ENCODE assay signal across 8 cellular contexts in the genomic region with DNA sequence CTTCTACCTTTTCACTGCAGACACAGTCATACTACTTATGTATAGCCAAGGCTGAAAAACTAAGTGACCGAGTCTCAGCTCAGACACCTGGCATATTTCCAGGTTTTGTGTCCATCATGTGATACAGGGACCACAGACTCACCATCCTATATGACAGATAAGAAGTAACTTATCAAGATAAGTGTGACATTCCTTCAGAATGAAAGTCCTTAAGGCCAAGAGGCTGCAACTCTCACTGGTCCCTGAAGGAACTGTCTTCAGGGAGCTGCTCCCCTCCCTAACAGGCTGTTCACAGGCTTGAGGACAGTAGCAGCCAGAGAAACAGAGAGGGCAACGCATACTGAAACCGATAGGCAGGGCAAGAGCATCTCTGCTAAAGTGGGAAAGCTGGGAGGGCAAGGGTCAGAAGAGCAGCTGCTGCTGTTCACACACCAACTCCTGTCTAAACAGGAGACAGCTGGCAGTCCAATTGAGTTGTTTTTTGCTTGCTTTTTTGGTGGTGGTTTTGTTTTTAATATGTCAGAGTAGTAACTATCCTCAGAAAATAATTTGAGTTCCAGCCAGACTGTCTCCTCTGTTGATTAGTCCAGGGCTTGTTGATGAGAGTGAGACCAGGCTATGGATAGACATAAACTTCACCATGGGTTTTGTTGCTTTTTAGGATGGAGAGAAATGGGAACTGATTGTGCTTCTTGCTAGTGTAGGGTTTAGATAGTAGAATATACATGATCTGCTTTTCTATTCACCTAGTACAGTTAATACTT.
DNase-seq lines count a peak whose midpoint lies in the region; ATAC-seq, FAIRE-seq and TF ChIP-seq lines count a peak whose summit lies in the region.

No MANE protein-coding gene starts in this region.

- FAIRE-seq in GM12878 (lab: Jason Lieb, UNC), result peak; percentile 68
- FAIRE-seq in HTR-8/SVneo (lab: Jason Lieb, UNC), result no peak

- ATAC-seq in GM19467 (IDR thresholded peaks at IDR 0.05; ENCODE audit: unreplicated experiment), result peak; percentile 56
- peak; percentile 80 for ATAC-seq in GM12878

- H3K9me3 ChIP-seq in GM12878 (replicated peaks; ENCODE audit: control insufficient read depth, insufficient read depth, low read length) (no peaks in the 10 kb centered on the region), muscle layer of duodenum (ENCODE audit: control insufficient read depth in 1 of 2, low read length in 2 of 2) (no peaks in the 10 kb centered on the region)

- DNase-seq in DMS53 (lab: John Stamatoyannopoulos, UW) (peak; percentile 96), NCI-H1694 (lab: John Stamatoyannopoulos, UW) (peak; percentile 41), GM12878 (ENCODE audit: low read depth, low spot score) (peak; percentile 87), HTR-8/SVneo (ENCODE audit: insufficient read length, low spot score) (no peak), MV-4-11 (lab: John Stamatoyannopoulos, UW) (no peak), SW 1271 (lab: John Stamatoyannopoulos, UW) (no peak)

- no peak for TF ChIP-seq POLR2A in GM12878 (IDR thresholded peaks at IDR 0.05; ENCODE audit: low read depth, low read length)

- TF ChIP-seq EP300 in GM12878 (IDR thresholded peaks at IDR 0.05; ENCODE audit: borderline replicate concordance in 1 of 2, control insufficient read depth in 1 of 2, low read depth in 2 of 2, low read length in 2 of 2), result peak in 1 of 2 experiments; percentile 48; a peak in 1 of 4 replicates

- no peak for TF ChIP-seq RAD21 in GM12878 (IDR thresholded peaks at IDR 0.05; ENCODE audit: insufficient read depth, low read depth, low read length)

- no peak overlapping the region for H2AFZ ChIP-seq in GM12878 (ENCODE audit: control insufficient read depth, low read depth, low read length)

- RAD21 ChIA-PET in GM12878 (lab: Charles Lee; ENCODE audit: unreplicated experiment), result interaction anchor here (0.7 to 10.8 kb wide), 10 partner anchors 9 to 173 kb away, joined by 3 to 117 read pairs (median 4); a partner anchor contains a TSS

- H3K27ac ChIP-seq in GM12878 (ENCODE audit: control insufficient read depth, insufficient read depth) (peak overlapping the region; percentile 57), muscle layer of duodenum (ENCODE audit: low read length) (peak overlapping the region; percentile 5)

- H3K79me2 ChIP-seq in GM12878 (ENCODE audit: control insufficient read depth, insufficient read depth, low read length), result peaks cover 88% of the 10 kb centered on the region

- H3K27me3 ChIP-seq in GM12878 (replicated peaks in 1 of 2; ENCODE audit: control insufficient read depth in 2 of 2, insufficient read depth in 2 of 2, low read length in 1 of 2) (no peaks in the 10 kb centered on the region), muscle layer of duodenum (ENCODE audit: low read depth, low read length) (no peaks in the 10 kb centered on the region)

- intact Hi-C loops in GM12878 (cut with micrococcal nuclease; ENCODE audit: unreplicated experiment), result no loop called here

- H3K4me3 ChIP-seq in GM12878 (no peak overlapping the region), muscle layer of duodenum (ENCODE audit: low read depth in 1 of 2, low read length in 2 of 2) (peak overlapping the region; percentile 1 to 27)

- no peak for TF ChIP-seq CTCF in GM12878 (IDR thresholded peaks at IDR 0.05 in 2 of 3, conservative IDR thresholded peaks at IDR 0.05 in 1 of 3; ENCODE audit: control insufficient read depth in 2 of 3, extremely low read depth in 1 of 3, insufficient read depth in 1 of 3, low read depth in 3 of 3, low read length in 3 of 3)

- 4% methylated on average over 3 of the region's 3 CpGs for WGBS in GM12878 (ENCODE audit: insufficient coverage, insufficient replicate concordance, low lambda C conversion rate, missing lambda C conversion rate)

- no TSS peak for BruUV-seq in GM12878 (replicated peaks; lab: Mats Ljungman, UMichigan)

- H3K9ac ChIP-seq in GM12878 (ENCODE audit: control insufficient read depth, insufficient read depth, low read length), result 0 out of 2 replicates have a peak overlapping the region, but pooled peaks have one; percentile 10

- in situ Hi-C loops in GM12878 (cut with MboI), result no loop called here

- CTCF ChIA-PET in GM12878 (lab: Yijun Ruan, JAX), result interaction anchor here (0.7 to 25.0 kb wide), 8 partner anchors 13 to 174 kb away, joined by 3 to 918 read pairs (median 4); no protein-coding TSS in a partner anchor

- H3K4me2 ChIP-seq in GM12878 (ENCODE audit: control insufficient read depth, insufficient read depth), result peak overlapping the region; percentile 89

- peaks cover 2 to 17% of the 10 kb centered on the region in 2 experiments for H3K36me3 ChIP-seq in GM12878 (ENCODE audit: control insufficient read depth in 2 of 2, insufficient read depth in 2 of 2, low read length in 1 of 2)
- H3K36me3 ChIP-seq in muscle layer of duodenum (ENCODE audit: control insufficient read depth in 1 of 2, insufficient read depth in 2 of 2, low read length in 2 of 2), result no peaks in the 10 kb centered on the region

- SMC1A ChIA-PET in GM12878 (lab: Charles Lee; ENCODE audit: uncharacterized antibody, unreplicated experiment), result interaction anchor here (0.7 to 13.9 kb wide), 22 partner anchors 10 to 277 kb away, joined by 3 to 155 read pairs (median 4); no protein-coding TSS in a partner anchor

- H3K4me1 ChIP-seq in GM12878 (ENCODE audit: control insufficient read depth, insufficient read depth, low read length), result peaks cover 53% of the 10 kb centered on the region
- H3K4me1 ChIP-seq in muscle layer of duodenum (ENCODE audit: control insufficient read depth in 1 of 2, insufficient read depth in 2 of 2, low read length in 2 of 2), result peaks cover 12 to 58% of the 10 kb centered on the region in 2 donors

- H4K20me1 ChIP-seq in GM12878 (ENCODE audit: control insufficient read depth, insufficient read depth), result no peaks in the 10 kb centered on the region

- POLR2A ChIA-PET in GM12878 (lab: Charles Lee), result interaction anchor here (0.6 to 1.4 kb wide), 9 partner anchors 8 to 557 kb away, joined by 3 to 5 read pairs (median 3); no protein-coding TSS in a partner anchor

TF ChIP-seq in GM12878, 131 proteins besides CTCF, POLR2A, EP300 and RAD21 (continues in another document):
- TF ChIP-seq, protein P1, sequence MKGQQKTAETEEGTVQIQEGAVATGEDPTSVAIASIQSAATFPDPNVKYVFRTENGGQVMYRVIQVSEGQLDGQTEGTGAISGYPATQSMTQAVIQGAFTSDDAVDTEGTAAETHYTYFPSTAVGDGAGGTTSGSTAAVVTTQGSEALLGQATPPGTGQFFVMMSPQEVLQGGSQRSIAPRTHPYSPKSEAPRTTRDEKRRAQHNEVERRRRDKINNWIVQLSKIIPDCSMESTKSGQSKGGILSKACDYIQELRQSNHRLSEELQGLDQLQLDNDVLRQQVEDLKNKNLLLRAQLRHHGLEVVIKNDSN (IDR thresholded peaks at IDR 0.05; ENCODE audit: borderline replicate concordance, extremely low read length, insufficient read depth, low read depth, low read length), result no peak
- TF ChIP-seq TCF3 (IDR thresholded peaks at IDR 0.05; ENCODE audit: borderline replicate concordance, insufficient read depth, low read depth, low read length) (peak; percentile 97), CEBPB (IDR thresholded peaks at IDR 0.05; ENCODE audit: borderline replicate concordance in 1 of 2, low read depth in 2 of 2, low read length in 2 of 2) (0 out of 4 replicates have a peak, but pooled peaks of 1 of the 2 experiments have one; percentile 32), STAT3 (IDR thresholded peaks at IDR 0.05; ENCODE audit: low read depth, low read length) (no peak), GABPA (IDR thresholded peaks at IDR 0.05; ENCODE audit: low read depth) (no peak), JUND (IDR thresholded peaks at IDR 0.05; ENCODE audit: low read depth, low read length) (no peak), CBX5 (IDR thresholded peaks at IDR 0.05; ENCODE audit: low read depth) (0 out of 2 replicates have a peak, but pooled peaks have one; percentile 25), RBBP5 (conservative IDR thresholded peaks at IDR 0.05) (no peak), KAT2A (conservative IDR thresholded peaks at IDR 0.05; ENCODE audit: control insufficient read depth, low read depth, low read length) (no peak), IRF4 (IDR thresholded peaks at IDR 0.05; ENCODE audit: low read depth, low read length) (peak; percentile 85), KDM1A (IDR thresholded peaks at IDR 0.05; ENCODE audit: borderline replicate concordance) (no peak), TBL1XR1 (IDR thresholded peaks at IDR 0.05; ENCODE audit: low read depth, low read length) (0 out of 2 replicates have a peak, but pooled peaks have one; percentile 64), NBN (IDR thresholded peaks at IDR 0.05) (peak; percentile 47; the same call in 1 of the 2 replicates), RELA (IDR thresholded peaks at IDR 0.05; ENCODE audit: borderline replicate concordance, partially characterized antibody) (no peak), NR2C2 (IDR thresholded peaks at IDR 0.05; ENCODE audit: borderline replicate concordance, control insufficient read depth, insufficient read length, low read depth) (no peak), SREBF1 (IDR thresholded peaks at IDR 0.05; ENCODE audit: low read length) (no peak), EZH2 (IDR thresholded peaks at IDR 0.05; ENCODE audit: borderline replicate concordance, control insufficient read depth, low read depth, low read length) (no peak)
- TF ChIP-seq, protein P2, sequence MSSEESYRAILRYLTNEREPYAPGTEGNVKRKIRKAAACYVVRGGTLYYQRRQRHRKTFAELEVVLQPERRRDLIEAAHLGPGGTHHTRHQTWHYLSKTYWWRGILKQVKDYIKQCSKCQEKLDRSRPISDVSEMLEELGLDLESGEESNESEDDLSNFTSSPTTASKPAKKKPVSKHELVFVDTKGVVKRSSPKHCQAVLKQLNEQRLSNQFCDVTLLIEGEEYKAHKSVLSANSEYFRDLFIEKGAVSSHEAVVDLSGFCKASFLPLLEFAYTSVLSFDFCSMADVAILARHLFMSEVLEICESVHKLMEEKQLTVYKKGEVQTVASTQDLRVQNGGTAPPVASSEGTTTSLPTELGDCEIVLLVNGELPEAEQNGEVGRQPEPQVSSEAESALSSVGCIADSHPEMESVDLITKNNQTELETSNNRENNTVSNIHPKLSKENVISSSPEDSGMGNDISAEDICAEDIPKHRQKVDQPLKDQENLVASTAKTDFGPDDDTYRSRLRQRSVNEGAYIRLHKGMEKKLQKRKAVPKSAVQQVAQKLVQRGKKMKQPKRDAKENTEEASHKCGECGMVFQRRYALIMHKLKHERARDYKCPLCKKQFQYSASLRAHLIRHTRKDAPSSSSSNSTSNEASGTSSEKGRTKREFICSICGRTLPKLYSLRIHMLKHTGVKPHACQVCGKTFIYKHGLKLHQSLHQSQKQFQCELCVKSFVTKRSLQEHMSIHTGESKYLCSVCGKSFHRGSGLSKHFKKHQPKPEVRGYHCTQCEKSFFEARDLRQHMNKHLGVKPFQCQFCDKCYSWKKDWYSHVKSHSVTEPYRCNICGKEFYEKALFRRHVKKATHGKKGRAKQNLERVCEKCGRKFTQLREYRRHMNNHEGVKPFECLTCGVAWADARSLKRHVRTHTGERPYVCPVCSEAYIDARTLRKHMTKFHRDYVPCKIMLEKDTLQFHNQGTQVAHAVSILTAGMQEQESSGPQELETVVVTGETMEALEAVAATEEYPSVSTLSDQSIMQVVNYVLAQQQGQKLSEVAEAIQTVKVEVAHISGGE (CRISPR knock-in tag; IDR thresholded peaks at IDR 0.05), result no peak

Comparison
In these comparisons a context has a peak if more than half of its experiments do, and no peak if none do; other contexts are left out.
1. DNase-seq: peak in DMS53 (single experiment), NCI-H1694 (single experiment) and GM12878 (single experiment); none in HTR-8/SVneo (single experiment), MV-4-11 (single experiment) and SW 1271 (0 of 2).